ENCODE assay signal across 9 cellular contexts in the genomic region with DNA sequence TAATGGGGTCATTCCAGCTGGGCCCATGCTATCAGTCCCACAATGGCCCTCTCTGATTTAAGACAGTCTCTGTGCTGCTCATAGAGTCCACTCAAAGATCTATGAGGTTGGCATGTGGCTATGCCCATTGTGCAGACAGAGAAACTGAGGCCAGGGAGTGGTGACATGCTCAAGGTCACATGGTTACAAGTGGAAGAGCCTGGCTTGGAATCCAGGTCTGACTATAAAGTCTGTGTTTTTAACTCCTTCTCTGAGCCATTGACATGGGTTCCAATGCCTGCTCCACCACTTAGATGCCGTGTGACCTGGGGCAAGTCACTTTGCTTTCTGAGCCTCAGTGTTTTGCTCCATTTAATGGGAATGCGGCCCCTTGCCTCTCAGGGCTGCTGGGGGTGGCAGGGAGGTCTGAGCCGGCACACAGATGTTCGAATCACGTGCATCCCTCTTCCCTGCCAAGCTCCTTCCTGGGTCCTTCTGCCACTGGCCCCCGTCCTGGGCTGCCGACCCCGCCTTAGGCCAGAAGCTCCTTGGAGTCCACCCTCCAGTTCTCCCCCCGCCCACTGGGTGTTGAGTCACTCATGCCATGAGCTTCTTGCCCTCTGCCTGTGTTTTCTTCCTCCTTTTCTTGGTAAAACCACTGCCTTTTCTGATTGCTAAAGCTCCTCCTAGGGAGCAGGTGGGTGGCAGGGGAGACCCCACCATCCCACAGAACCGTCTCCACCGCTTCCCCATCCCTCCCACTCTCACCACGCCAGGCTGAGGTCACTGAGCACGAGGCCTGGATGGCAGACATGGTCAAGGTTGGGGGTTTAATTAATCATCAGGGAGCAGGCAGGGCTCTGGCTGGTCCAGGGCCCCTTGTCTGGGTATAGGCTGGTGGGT. TPM values are rescaled to one million over a fixed set of nuclear protein-coding genes. Genes with fewer than 3 reads are reported as not detected.
DNase-seq lines count a peak whose midpoint lies in the region; ATAC-seq and TF ChIP-seq lines count a peak whose summit lies in the region.
"Had no signal": no experiment of that assay in that cellular context is flagged by ENCODE, and none has a peak within 500 bp of the region (broad histone marks: within the 10 kb centered on the region; RNA-seq: fewer than 3 reads in every experiment).

No MANE protein-coding gene starts in this region.

- TF ChIP-seq POLR2A in esophagus squamous epithelium (IDR thresholded peaks at IDR 0.05) (no peak), gastrocnemius medialis (IDR thresholded peaks at IDR 0.05) (no peak)

- H3K4me3 ChIP-seq in esophagus squamous epithelium (no peak overlapping the region), gastrocnemius medialis (no peak overlapping the region)

- ATAC-seq in gastrocnemius medialis = no peak
- ATAC-seq in HG03460 (IDR thresholded peaks at IDR 0.05; ENCODE audit: unreplicated experiment) = no peak
- ATAC-seq in HG02678 (IDR thresholded peaks at IDR 0.05; ENCODE audit: unreplicated experiment) = no peak

- no peaks in the 10 kb centered on the region for H3K27me3 ChIP-seq in esophagus squamous epithelium
- no peaks in the 10 kb centered on the region for H3K27me3 ChIP-seq in gastrocnemius medialis

- WGBS in esophagus squamous epithelium, 2 donors = 40 to 64% methylated on average over 7 to 11 of the region's 13 CpGs

- H3K4me1 ChIP-seq in esophagus squamous epithelium (peaks cover 3 to 51% (median 13%) of the 10 kb centered on the region in 3 donors), gastrocnemius medialis (peaks cover 7 to 14% of the 10 kb centered on the region in 2 donors)

- intact Hi-C loops in esophagus squamous epithelium (cut with DNase I) (no loop called here), gastrocnemius medialis (cut with DNase I; ENCODE audit: low total_unique reads) (no loop called here)

- H3K27ac ChIP-seq in esophagus squamous epithelium (peak overlapping the region; percentile 16 to 91 (median 80)), gastrocnemius medialis (peak overlapping the region in 3 of 4 donors; percentile 60 to 76 (median 74))

- TF ChIP-seq CTCF in esophagus squamous epithelium (IDR thresholded peaks at IDR 0.05) (no peak), gastrocnemius medialis (IDR thresholded peaks at IDR 0.05 in 4 of 5, conservative IDR thresholded peaks at IDR 0.05 in 1 of 5) (no peak)

- peak; percentile 62 for DNase-seq in EL
- DNase-seq in NOMO-1 (lab: John Stamatoyannopoulos, UW; ENCODE audit: unreplicated experiment in 2 of 2) = peak; percentile 41 to 51
- no peak for DNase-seq in esophagus squamous epithelium (lab: John Stamatoyannopoulos, UW)
- peak; percentile 20 to 47 for DNase-seq in gastrocnemius medialis
- DNase-seq in NCI-H524 treated with DMSO at 0.1 percent for 48 hours (lab: John Stamatoyannopoulos, UW) = no peak
- no peak for DNase-seq in NCI-H2196 treated with DMSO at 0.1 percent for 48 hours (lab: John Stamatoyannopoulos, UW; ENCODE audit: unreplicated experiment)
- DNase-seq: NCI-H2171 had no signal

- in situ Hi-C loops in gastrocnemius medialis (cut with MboI; ENCODE audit: low sequenced_read_pairs in 4 of 4) = no loop called here

- H3K36me3 ChIP-seq in esophagus squamous epithelium (no peaks in the 10 kb centered on the region), gastrocnemius medialis (no peaks in the 10 kb centered on the region)

- H3K9me3 ChIP-seq in esophagus squamous epithelium (no peaks in the 10 kb centered on the region), gastrocnemius medialis (no peaks in the 10 kb centered on the region)

RNA-seq across cellular contexts. Expression of a gene that starts 35.7 kb away (rescaled TPM):
- total RNA-seq in esophagus squamous epithelium (10 to 100 TPM; 31.3 to 46.5 (median 38.2) TPM), gastrocnemius medialis (100 to 1,000 TPM; 219 to 434 (median 321) TPM)

Comparison
In these comparisons a context has a peak if more than half of its experiments do, and no peak if none do; other contexts are left out.
1. DNase-seq: peak in EL (single experiment), NOMO-1 (2 of 2) and gastrocnemius medialis (2 of 2); none in esophagus squamous epithelium (single experiment), NCI-H524 treated with DMSO at 0.1 percent for 48 hours (single experiment) and NCI-H2196 treated with DMSO at 0.1 percent for 48 hours (single experiment).
2. RNA of a gene that starts 35.7 kb away (total RNA-seq): 219 to 434 TPM in gastrocnemius medialis; 31.3 to 46.5 TPM in esophagus squamous epithelium; every median in the first group is over 4 times any median in the second.